ENCODE assay signal across 1 cellular context in genomic region chr3:11245827-11246662, GRCh38.
TF ChIP-seq lines count a peak whose summit lies in the region.

No MANE protein-coding gene starts in this region.

TF ChIP-seq in K562, 482 proteins besides CTCF, POLR2A, EP300 and RAD21 (continued from another document):
- TF ChIP-seq ZBTB26 (CRISPR knock-in tag; IDR thresholded peaks at IDR 0.05), result peak; percentile 61; the same call in 1 of the 2 replicates
- TF ChIP-seq ZFX (CRISPR knock-in tag; IDR thresholded peaks at IDR 0.05), result no peak
- TF ChIP-seq MCM7 (IDR thresholded peaks at IDR 0.05), result peak in 1 of 2 experiments; percentile 53; a peak in 2 of 4 replicates
- no peak for TF ChIP-seq PYGO2 (tag; IDR thresholded peaks at IDR 0.05)
- peak; percentile 65; the same call in 1 of the 2 replicates for TF ChIP-seq HDGF (IDR thresholded peaks at IDR 0.05)
- no peak for TF ChIP-seq CHCHD3 (CRISPR knock-in tag; IDR thresholded peaks at IDR 0.05)
- 0 out of 4 replicates have a peak, but pooled peaks of 1 of the 2 experiments have one; percentile 36 for TF ChIP-seq FOXK2 (conservative IDR thresholded peaks at IDR 0.05 in 1 of 2, IDR thresholded peaks at IDR 0.05 in 1 of 2; ENCODE audit: low read depth in 2 of 2)
- TF ChIP-seq ARHGAP35 (IDR thresholded peaks at IDR 0.05; ENCODE audit: partially characterized antibody), result peak; percentile 52
- TF ChIP-seq, protein P1, sequence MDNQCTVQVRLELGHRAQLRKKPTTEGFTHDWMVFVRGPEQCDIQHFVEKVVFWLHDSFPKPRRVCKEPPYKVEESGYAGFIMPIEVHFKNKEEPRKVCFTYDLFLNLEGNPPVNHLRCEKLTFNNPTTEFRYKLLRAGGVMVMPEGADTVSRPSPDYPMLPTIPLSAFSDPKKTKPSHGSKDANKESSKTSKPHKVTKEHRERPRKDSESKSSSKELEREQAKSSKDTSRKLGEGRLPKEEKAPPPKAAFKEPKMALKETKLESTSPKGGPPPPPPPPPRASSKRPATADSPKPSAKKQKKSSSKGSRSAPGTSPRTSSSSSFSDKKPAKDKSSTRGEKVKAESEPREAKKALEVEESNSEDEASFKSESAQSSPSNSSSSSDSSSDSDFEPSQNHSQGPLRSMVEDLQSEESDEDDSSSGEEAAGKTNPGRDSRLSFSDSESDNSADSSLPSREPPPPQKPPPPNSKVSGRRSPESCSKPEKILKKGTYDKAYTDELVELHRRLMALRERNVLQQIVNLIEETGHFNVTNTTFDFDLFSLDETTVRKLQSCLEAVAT (IDR thresholded peaks at IDR 0.05), result peak; percentile 48 to 58; a peak in 2 of 4 replicates
- TF ChIP-seq ZNF133 (CRISPR knock-in tag; IDR thresholded peaks at IDR 0.05), result no peak
- no peak for TF ChIP-seq ILF3 (IDR thresholded peaks at IDR 0.05; ENCODE audit: borderline replicate concordance)
- 0 out of 2 replicates have a peak, but pooled peaks have one; percentile 8 for TF ChIP-seq EHMT2 (IDR thresholded peaks at IDR 0.05)
